In the genomic region with DNA sequence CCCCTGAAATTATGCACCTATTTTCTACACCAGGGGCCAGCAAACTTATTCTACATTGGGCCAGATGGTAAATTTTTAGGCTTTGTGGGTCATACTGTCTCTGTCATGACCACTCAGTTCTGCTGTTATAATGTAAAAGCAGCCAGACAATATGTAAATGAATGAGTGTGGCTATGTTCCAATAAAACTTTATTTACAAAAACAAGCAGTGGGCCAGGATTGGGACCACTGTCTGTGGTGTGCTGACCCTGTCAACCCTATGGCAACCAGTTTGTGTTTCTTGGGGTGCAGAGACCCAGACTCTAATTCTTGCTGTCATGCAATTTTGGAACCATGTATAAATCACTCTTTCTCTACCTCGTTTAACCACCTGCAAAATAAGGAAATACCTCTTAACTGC, we compare ENCODE assay signal across 20 cellular contexts.
DNase-seq lines count a peak whose midpoint lies in the region; ATAC-seq, FAIRE-seq and TF ChIP-seq lines count a peak whose summit lies in the region.
"Had no signal": no experiment of that assay in that cellular context is flagged by ENCODE, and none has a peak within 500 bp of the region (broad histone marks: within the 10 kb centered on the region; RNA-seq: fewer than 3 reads in every experiment).

No MANE protein-coding gene starts in this region.

- no peak overlapping the region for H3K9ac ChIP-seq in K562 (ENCODE audit: insufficient read depth in 1 of 2, low read depth in 2 of 2, low read length in 2 of 2)

- no peaks in the 10 kb centered on the region for H3K9me1 ChIP-seq in K562 (ENCODE audit: control insufficient read depth, insufficient read depth, low read length)

- no peak overlapping the region for H3K4me2 ChIP-seq in K562 (ENCODE audit: insufficient read depth, low read length)

- H3K4me1 ChIP-seq in heart left ventricle: peaks cover 0 to 85% (median 56%) of the 10 kb centered on the region in 12 donors
- no peaks in the 10 kb centered on the region for H3K4me1 ChIP-seq in K562 (replicated peaks in 1 of 2; ENCODE audit: control insufficient read depth in 2 of 2, insufficient read depth in 2 of 2, low read length in 2 of 2)
- H3K4me1 ChIP-seq in pancreas: peaks cover 52 to 63% (median 57%) of the 10 kb centered on the region in 3 donors
- peaks cover 59% of the 10 kb centered on the region for H3K4me1 ChIP-seq in vagina

- no peak for TF ChIP-seq CTCF in heart left ventricle (IDR thresholded peaks at IDR 0.05)
- no peak for TF ChIP-seq CTCF in K562 (IDR thresholded peaks at IDR 0.05 in 2 of 3, conservative IDR thresholded peaks at IDR 0.05 in 1 of 3; ENCODE audit: insufficient read depth in 2 of 3, low read depth in 1 of 3, low read length in 3 of 3)
- TF ChIP-seq CTCF in pancreas (IDR thresholded peaks at IDR 0.05): no peak
- TF ChIP-seq CTCF in vagina (IDR thresholded peaks at IDR 0.05): no peak

- FAIRE-seq in K562 (lab: Jason Lieb, UNC): no peak
- FAIRE-seq in pancreas (lab: Jason Lieb, UNC): no peak

- peaks cover 0 to 11% (median 0%) of the 10 kb centered on the region in 12 donors for H3K9me3 ChIP-seq in heart left ventricle
- H3K9me3 ChIP-seq in K562 (replicated peaks; ENCODE audit: control insufficient read depth, insufficient read depth, low read depth, low read length): no peaks in the 10 kb centered on the region
- no peaks in the 10 kb centered on the region for H3K9me3 ChIP-seq in pancreas
- H3K9me3 ChIP-seq in vagina: no peaks in the 10 kb centered on the region
- H3K9me3 ChIP-seq: ascending aorta, upper lobe of right lung had no signal

- DNase-seq in heart left ventricle (no peak), Right ventricle myocardium inferior (ENCODE audit: missing footprints) (no peak), K562 (ENCODE audit: extremely low read depth in 1 of 4, low spot score in 3 of 4) (no peak), pancreas (no peak), vagina (ENCODE audit: extremely low spot score in 2 of 2) (no peak)
- DNase-seq in stimulated activated CD4-positive, alpha-beta T cell treated with anti-CD3 and anti-CD28 coated beads, Interleukin-4, amount 100 ng/mL, for 4 hours: no peak
- DNase-seq: ACHN; activated CD4-positive, alpha-beta T cell treated with anti-CD3 and anti-CD28 coated beads for 48 hours; cerebellar nuclear complex; H9; left colon; NCI-H1436; NCI-H446; occipital lobe; T-helper 2 cell; upper lobe of right lung had no signal

- BruUV-seq in K562 (replicated peaks; lab: Mats Ljungman, UMichigan): no TSS peak

- POLR2A ChIA-PET in K562 (lab: Yijun Ruan, JAX): no interaction called here

- H4K20me1 ChIP-seq in K562 (replicated peaks; ENCODE audit: control insufficient read depth, insufficient read depth, low read length): no peaks in the 10 kb centered on the region; the same call in 1 of the 2 replicates

- H3K4me3 ChIP-seq in heart left ventricle (no peak overlapping the region), K562 (no peak overlapping the region), pancreas (no peak overlapping the region), vagina (no peak overlapping the region)
- H3K4me3 ChIP-seq: ascending aorta, upper lobe of right lung had no signal

- WGBS in heart left ventricle, 4 donors: 74 to 92% (median 86%) methylated on average over 1 of the region's 1 CpG
- WGBS in K562 (ENCODE audit: insufficient coverage, low coverage, missing lambda C conversion rate): 0% methylated on average over 1 of the region's 1 CpG
- WGBS in pancreas, 2 donors: 58 to 74% methylated on average over 1 of the region's 1 CpG

- no peaks in the 10 kb centered on the region for H3K36me3 ChIP-seq in heart left ventricle
- no peaks in the 10 kb centered on the region for H3K36me3 ChIP-seq in K562 (ENCODE audit: control insufficient read depth, insufficient read depth, low read length)
- H3K36me3 ChIP-seq in pancreas: no peaks in the 10 kb centered on the region
- no peaks in the 10 kb centered on the region for H3K36me3 ChIP-seq in vagina
- H3K36me3 ChIP-seq: ascending aorta, upper lobe of right lung had no signal

- CTCF ChIA-PET in K562 (lab: Yijun Ruan, JAX; ENCODE audit: low intra/inter-chr PET ratio): no interaction called here

- no peak for TF ChIP-seq EP300 in K562 (IDR thresholded peaks at IDR 0.05; ENCODE audit: low read length)

- intact Hi-C loops in heart left ventricle (cut with DNase I): no loop called here
- intact Hi-C loops in Right ventricle myocardium inferior (cut with DNase I): no loop called here
- intact Hi-C loops in K562 (cut with micrococcal nuclease): no loop called here
- intact Hi-C loops in pancreas (cut with DNase I): no loop called here
- intact Hi-C loops in vagina (cut with DNase I): loop anchor here (10.0 kb wide), 1 partner anchor 59 kb away; no protein-coding TSS in a partner anchor

- H3K79me2 ChIP-seq in K562 (ENCODE audit: control insufficient read depth, insufficient read depth, low read length): no peaks in the 10 kb centered on the region

- in situ Hi-C loops in K562 (cut with MboI): no loop called here

- no peak overlapping the region for H2AFZ ChIP-seq in K562 (ENCODE audit: low read depth, low read length)

- peak overlapping the region in 11 of 12 donors; percentile 12 to 81 (median 66) for H3K27ac ChIP-seq in heart left ventricle
- H3K27ac ChIP-seq in K562 (ENCODE audit: extremely low read depth, low read depth, low read length): no peak overlapping the region
- peak overlapping the region; percentile 56 to 86 (median 64) for H3K27ac ChIP-seq in pancreas
- H3K27ac ChIP-seq in vagina: peak overlapping the region; percentile 79
- H3K27ac ChIP-seq: RWPE1, upper lobe of right lung had no signal

- H3K27me3 ChIP-seq in heart left ventricle: no peaks in the 10 kb centered on the region
- H3K27me3 ChIP-seq in K562 (ENCODE audit: control insufficient read depth in 2 of 2, insufficient read depth in 2 of 2, low read length in 2 of 2): peaks cover 4 to 19% of the 10 kb centered on the region in 2 experiments; a peak in 3 of 5 replicates
- H3K27me3 ChIP-seq in pancreas: no peaks in the 10 kb centered on the region
- no peaks in the 10 kb centered on the region for H3K27me3 ChIP-seq in vagina
- H3K27me3 ChIP-seq: ascending aorta, upper lobe of right lung had no signal

- ATAC-seq in heart left ventricle (no peak), Right ventricle myocardium inferior (no peak), K562 (no peak), pancreas (no peak), GM18858 (IDR thresholded peaks at IDR 0.05; ENCODE audit: unreplicated experiment) (no peak)
- ATAC-seq: left colon, SK-N-SH treated with all-trans-retinoic acid at 6 μM for 48 hours, upper lobe of right lung had no signal

- TF ChIP-seq POLR2A in heart left ventricle (IDR thresholded peaks at IDR 0.05) (no peak), K562 (conservative IDR thresholded peaks at IDR 0.05) (no peak), vagina (IDR thresholded peaks at IDR 0.05) (no peak)

- TF ChIP-seq RAD21 in K562 (CRISPR knock-in tag; conservative IDR thresholded peaks at IDR 0.05 in 1 of 2, IDR thresholded peaks at IDR 0.05 in 1 of 2): no peak

TF ChIP-seq in K562, 482 proteins besides CTCF, POLR2A, EP300 and RAD21 (continues in another document):
- TF ChIP-seq FOXJ3 (CRISPR knock-in tag; IDR thresholded peaks at IDR 0.05): no peak
